17 cellular contexts compared by ENCODE assay signal in the genomic region with DNA sequence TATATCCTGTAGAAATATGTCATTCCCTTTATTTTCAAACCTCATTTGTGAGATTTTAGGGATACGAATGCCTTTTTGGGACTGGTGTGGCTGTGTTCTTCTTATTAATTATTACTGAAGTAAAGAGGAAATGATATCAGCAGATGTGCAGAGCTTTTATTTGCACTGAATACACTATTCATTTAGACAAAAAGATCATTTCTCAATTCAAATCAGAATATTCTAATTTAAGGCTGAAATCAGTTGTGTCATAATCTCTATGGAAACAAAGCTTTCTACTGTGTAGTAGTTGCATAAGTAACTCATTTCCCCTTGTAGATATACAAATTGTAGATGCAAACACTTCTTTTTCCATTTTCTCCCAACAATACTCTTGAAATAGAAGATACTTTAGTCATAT. TPM values are rescaled to one million over a fixed set of nuclear protein-coding genes. Genes with fewer than 3 reads are reported as not detected.
DNase-seq lines count a peak whose midpoint lies in the region; ATAC-seq and TF ChIP-seq lines count a peak whose summit lies in the region.
"Had no signal": no experiment of that assay in that cellular context is flagged by ENCODE, and none has a peak within 500 bp of the region (broad histone marks: within the 10 kb centered on the region; RNA-seq: fewer than 3 reads in every experiment).

No MANE protein-coding gene starts in this region.

- no peak for ATAC-seq in CD8-positive, alpha-beta T cell
- ATAC-seq: SK-N-SH treated with all-trans-retinoic acid at 6 μM for 48 hours had no signal

- peaks cover 40% of the 10 kb centered on the region for H3K4me1 ChIP-seq in A673 (ENCODE audit: insufficient read depth, low read length, poor library complexity, severe bottlenecking)
- H3K4me1 ChIP-seq in CD8-positive, alpha-beta T cell (ENCODE audit: insufficient read depth, low read length): peaks cover 9% of the 10 kb centered on the region

- H3K4me1 Mint-ChIP-seq in CD8-positive, alpha-beta T cell (ENCODE audit: low read depth): peaks cover 16% of the 10 kb centered on the region

- POLR2A ChIA-PET in A673 (lab: Charles Lee; ENCODE audit: low non-redundant PET): no interaction called here
- POLR2A ChIA-PET in CD8-positive, alpha-beta T cell (lab: Charles Lee): no interaction called here

- intact Hi-C loops in A673 (cut with micrococcal nuclease; ENCODE audit: unreplicated experiment): no loop called here
- intact Hi-C loops in CD8-positive, alpha-beta T cell (cut with DNase I, micrococcal nuclease): no loop called here

- no peaks in the 10 kb centered on the region for H3K27me3 Mint-ChIP-seq in CD8-positive, alpha-beta T cell (ENCODE audit: low read depth)

- CTCF ChIA-PET in A673 (lab: Charles Lee): interaction anchor here (0.6 kb wide), 1 partner anchor 27 kb away, joined by 3 read pairs; no protein-coding TSS in a partner anchor
- CTCF ChIA-PET in CD8-positive, alpha-beta T cell (lab: Charles Lee): no interaction called here

- no peak overlapping the region for H3K4me3 ChIP-seq in A673 (ENCODE audit: low read depth, low read length, poor library complexity, severe bottlenecking)
- H3K4me3 ChIP-seq in CD8-positive, alpha-beta T cell (ENCODE audit: low read depth, low read length): no peak overlapping the region
- H3K4me3 ChIP-seq: BLaER1, PC-9 had no signal

- TF ChIP-seq CTCF in A673 (conservative IDR thresholded peaks at IDR 0.05; ENCODE audit: low read depth, low read length): no peak
- TF ChIP-seq CTCF in CD8-positive, alpha-beta T cell (IDR thresholded peaks at IDR 0.05): no peak

- no peaks in the 10 kb centered on the region for H3K36me3 Mint-ChIP-seq in CD8-positive, alpha-beta T cell

- H3K27ac ChIP-seq in A673 (ENCODE audit: low read depth, low read length, poor library complexity, severe bottlenecking): peak overlapping the region; percentile 14
- H3K27ac ChIP-seq in cingulate gyrus (ENCODE audit: low read depth, low read length): peak overlapping the region; percentile 67
- H3K27ac ChIP-seq in CD8-positive, alpha-beta T cell (ENCODE audit: low read depth, low read length): no peak overlapping the region
- H3K27ac ChIP-seq: BLaER1, PC-9 had no signal

- no peak for DNase-seq in A673 (ENCODE audit: low spot score)
- DNase-seq in COLO829 (ENCODE audit: low spot score): peak; percentile 70
- DNase-seq in middle frontal gyrus (ENCODE audit: extremely low spot score, low spot score): peak; percentile 46
- DNase-seq in NCI-H2196 (lab: John Stamatoyannopoulos, UW; ENCODE audit: unreplicated experiment): no peak
- DNase-seq in NCI-H2107 (lab: John Stamatoyannopoulos, UW): no peak
- no peak for DNase-seq in mesenteric fat pad (ENCODE audit: low spot score)
- DNase-seq in CD8-positive, alpha-beta T cell: no peak
- DNase-seq: DMS53, HFFc6, KG1, NCI-H187 treated with DMSO at 0.1 percent for 48 hours, NCI-H2171 treated with DMSO at 0.1 percent for 48 hours, NCI-H510A treated with DMSO at 0.1 percent for 48 hours, PC-9 had no signal

- no peaks in the 10 kb centered on the region for H3K9me3 ChIP-seq in A673 (ENCODE audit: low read depth, low read length, poor library complexity, severe bottlenecking)
- no peaks in the 10 kb centered on the region for H3K9me3 ChIP-seq in CD8-positive, alpha-beta T cell (ENCODE audit: low read length)
- H3K9me3 ChIP-seq: BLaER1 had no signal

- H3K27me3 ChIP-seq in A673 (replicated peaks; ENCODE audit: insufficient read depth, low read depth, low read length, poor library complexity): no peaks in the 10 kb centered on the region
- no peaks in the 10 kb centered on the region for H3K27me3 ChIP-seq in CD8-positive, alpha-beta T cell (ENCODE audit: insufficient read depth, low read length)
- H3K27me3 ChIP-seq: BLaER1 had no signal

- no peaks in the 10 kb centered on the region for H3K36me3 ChIP-seq in A673 (ENCODE audit: insufficient read depth, low read length, poor library complexity, severe bottlenecking)
- no peaks in the 10 kb centered on the region for H3K36me3 ChIP-seq in CD8-positive, alpha-beta T cell (ENCODE audit: insufficient read depth, low read length)
- H3K36me3 ChIP-seq: BLaER1 had no signal

- no peak overlapping the region for H3K27ac Mint-ChIP-seq in CD8-positive, alpha-beta T cell
- H3K27ac Mint-ChIP-seq: HFFc6 had no signal

- BruUV-seq in A673 (replicated peaks; lab: Mats Ljungman, UMichigan): no TSS peak

- H3K4me3 Mint-ChIP-seq in CD8-positive, alpha-beta T cell: no peak overlapping the region
- H3K4me3 Mint-ChIP-seq: HFFc6 had no signal

- H3K9me3 Mint-ChIP-seq in CD8-positive, alpha-beta T cell: no peaks in the 10 kb centered on the region
- H3K9me3 Mint-ChIP-seq: HFFc6 had no signal

RNA-seq across cellular contexts. Expression of a gene that starts 56.0 kb away (rescaled TPM):
- 69.8 and 80.7 TPM in 2 replicates for total RNA-seq in A673 (2021)
- total RNA-seq in mesenteric fat pad: 80.4 TPM
- total RNA-seq in CD8-positive, alpha-beta T cell: 10 to 100 TPM; 16.4 to 19.7 TPM

Comparison
In these comparisons a context has a peak if more than half of its experiments do, and no peak if none do; other contexts are left out.
1. DNase-seq: peak in COLO829 (single experiment) and middle frontal gyrus (single experiment); none in A673 (single experiment), NCI-H2196 (single experiment), NCI-H2107 (single experiment), mesenteric fat pad (single experiment) and CD8-positive, alpha-beta T cell (0 of 7).